In the genomic region with DNA sequence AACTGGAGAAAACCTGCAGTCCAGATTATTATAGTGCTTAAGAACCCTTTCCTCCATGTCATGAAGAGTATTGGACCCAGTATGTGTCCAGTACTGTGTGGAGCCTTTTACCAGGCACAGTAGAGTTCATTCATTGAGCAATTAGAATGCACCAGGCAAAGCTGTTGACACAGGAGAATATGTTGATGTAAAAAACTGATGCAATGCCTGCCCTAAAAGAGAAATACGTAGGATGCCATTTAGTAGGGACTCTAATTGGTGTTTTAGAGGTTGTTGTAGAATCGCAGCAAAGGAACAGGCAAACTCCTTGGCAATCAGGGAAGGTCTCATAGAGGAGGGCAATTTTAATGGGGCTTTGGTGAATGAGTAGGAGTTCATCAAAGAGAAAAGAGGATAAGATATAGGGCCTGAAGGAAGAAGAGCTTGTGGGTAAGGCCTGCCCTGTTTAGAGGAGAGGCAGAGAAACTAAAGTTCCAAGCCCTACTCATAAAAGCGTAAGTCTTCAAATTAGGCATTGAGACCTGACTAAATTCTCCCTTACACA, we compare ENCODE assay signal across 2 cellular contexts.
TF ChIP-seq lines count a peak whose summit lies in the region.

No MANE protein-coding gene starts in this region.

TF ChIP-seq in HepG2, 621 proteins besides CTCF, POLR2A, EP300 and RAD21:
- no peak for TF ChIP-seq TIGD3 (CRISPR knock-in tag; IDR thresholded peaks at IDR 0.05; ENCODE audit: borderline replicate concordance)
- no peak for TF ChIP-seq TARDBP (CRISPR knock-in tag; IDR thresholded peaks at IDR 0.05)
- TF ChIP-seq ATF4 (CRISPR knock-in tag; IDR thresholded peaks at IDR 0.05) = peak in 1 of 2 experiments; percentile 95; a peak in 2 of 4 replicates
- TF ChIP-seq GATA4 (IDR thresholded peaks at IDR 0.05; ENCODE audit: borderline replicate concordance, low read depth) = no peak
- TF ChIP-seq SP1 (IDR thresholded peaks at IDR 0.05) = no peak
- TF ChIP-seq SP1 (CRISPR knock-in tag; IDR thresholded peaks at IDR 0.05) = no peak
- peak; percentile 46; the same call in 1 of the 2 replicates for TF ChIP-seq FOXA3 (CRISPR knock-in tag; IDR thresholded peaks at IDR 0.05)
- no peak for TF ChIP-seq PAWR (CRISPR knock-in tag; IDR thresholded peaks at IDR 0.05; ENCODE audit: borderline replicate concordance)
- TF ChIP-seq TGIF2 (CRISPR knock-in tag; IDR thresholded peaks at IDR 0.05) = no peak
- TF ChIP-seq CEBPB (IDR thresholded peaks at IDR 0.05; ENCODE audit: borderline replicate concordance, low read depth, low read length) = peak; percentile 40; the same call in 1 of the 2 replicates
- TF ChIP-seq YY1 (IDR thresholded peaks at IDR 0.05; ENCODE audit: insufficient read depth, insufficient replicate concordance, low read depth, low read length) = no peak

TF ChIP-seq in HEK293, 187 proteins besides CTCF, POLR2A, EP300 and RAD21 (continued from another document):
- TF ChIP-seq, protein P1, sequence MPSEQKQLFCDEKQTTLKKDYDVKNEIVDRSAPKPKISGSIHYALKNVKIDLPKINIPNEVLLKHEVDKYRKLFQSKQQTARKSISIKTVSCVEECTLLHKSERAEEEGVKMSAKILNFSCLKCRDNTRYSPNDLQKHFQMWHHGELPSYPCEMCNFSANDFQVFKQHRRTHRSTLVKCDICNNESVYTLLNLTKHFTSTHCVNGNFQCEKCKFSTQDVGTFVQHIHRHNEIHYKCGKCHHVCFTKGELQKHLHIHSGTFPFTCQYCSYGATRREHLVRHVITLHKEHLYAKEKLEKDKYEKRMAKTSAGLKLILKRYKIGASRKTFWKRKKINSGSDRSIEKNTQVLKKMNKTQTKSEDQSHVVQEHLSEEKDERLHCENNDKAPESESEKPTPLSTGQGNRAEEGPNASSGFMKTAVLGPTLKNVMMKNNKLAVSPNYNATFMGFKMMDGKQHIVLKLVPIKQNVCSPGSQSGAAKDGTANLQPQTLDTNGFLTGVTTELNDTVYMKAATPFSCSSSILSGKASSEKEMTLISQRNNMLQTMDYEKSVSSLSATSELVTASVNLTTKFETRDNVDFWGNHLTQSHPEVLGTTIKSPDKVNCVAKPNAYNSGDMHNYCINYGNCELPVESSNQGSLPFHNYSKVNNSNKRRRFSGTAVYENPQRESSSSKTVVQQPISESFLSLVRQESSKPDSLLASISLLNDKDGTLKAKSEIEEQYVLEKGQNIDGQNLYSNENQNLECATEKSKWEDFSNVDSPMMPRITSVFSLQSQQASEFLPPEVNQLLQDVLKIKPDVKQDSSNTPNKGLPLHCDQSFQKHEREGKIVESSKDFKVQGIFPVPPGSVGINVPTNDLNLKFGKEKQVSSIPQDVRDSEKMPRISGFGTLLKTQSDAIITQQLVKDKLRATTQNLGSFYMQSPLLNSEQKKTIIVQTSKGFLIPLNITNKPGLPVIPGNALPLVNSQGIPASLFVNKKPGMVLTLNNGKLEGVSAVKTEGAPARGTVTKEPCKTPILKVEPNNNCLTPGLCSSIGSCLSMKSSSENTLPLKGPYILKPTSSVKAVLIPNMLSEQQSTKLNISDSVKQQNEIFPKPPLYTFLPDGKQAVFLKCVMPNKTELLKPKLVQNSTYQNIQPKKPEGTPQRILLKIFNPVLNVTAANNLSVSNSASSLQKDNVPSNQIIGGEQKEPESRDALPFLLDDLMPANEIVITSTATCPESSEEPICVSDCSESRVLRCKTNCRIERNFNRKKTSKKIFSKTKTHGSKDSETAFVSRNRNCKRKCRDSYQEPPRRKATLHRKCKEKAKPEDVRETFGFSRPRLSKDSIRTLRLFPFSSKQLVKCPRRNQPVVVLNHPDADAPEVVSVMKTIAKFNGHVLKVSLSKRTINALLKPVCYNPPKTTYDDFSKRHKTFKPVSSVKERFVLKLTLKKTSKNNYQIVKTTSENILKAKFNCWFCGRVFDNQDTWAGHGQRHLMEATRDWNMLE (tag by site-specific recombination; conservative IDR thresholded peaks at IDR 0.05; ENCODE audit: low read depth) = peak; percentile 44
- TF ChIP-seq TSHZ1 (tag by site-specific recombination; IDR thresholded peaks at IDR 0.05; ENCODE audit: borderline replicate concordance) (no peak), FEZF1 (tag by site-specific recombination; IDR thresholded peaks at IDR 0.05) (peak; percentile 27; the same call in 1 of the 2 replicates), ZNF155 (tag by site-specific recombination; IDR thresholded peaks at IDR 0.05) (no peak), ZNF449 (tag by site-specific recombination; IDR thresholded peaks at IDR 0.05) (no peak), ZNF768 (tag by site-specific recombination; IDR thresholded peaks at IDR 0.05) (no peak), GLI2 (tag by site-specific recombination; IDR thresholded peaks at IDR 0.05; ENCODE audit: borderline replicate concordance, low read depth) (no peak), BCL6B (tag by site-specific recombination; IDR thresholded peaks at IDR 0.05) (no peak)
